ENCODE assay signal across 1 cellular context in genomic region chr16:1542533-1542932, GRCh38.
TF ChIP-seq lines count a peak whose summit lies in the region.

No MANE protein-coding gene starts in this region.

TF ChIP-seq in HepG2, 621 proteins besides CTCF, POLR2A, EP300 and RAD21:
- TF ChIP-seq SRSF4 (IDR thresholded peaks at IDR 0.05; ENCODE audit: low read depth, low read length, poor library complexity, severe bottlenecking) (no peak), SNAI1 (CRISPR knock-in tag; IDR thresholded peaks at IDR 0.05; ENCODE audit: borderline replicate concordance) (no peak), PATZ1 (CRISPR knock-in tag; IDR thresholded peaks at IDR 0.05) (no peak), RNF2 (conservative IDR thresholded peaks at IDR 0.05; ENCODE audit: low read depth) (no peak), SRSF1 (optimal IDR thresholded peaks at IDR 0.05; ENCODE audit: low read depth, low read length) (no peak), UBTF (CRISPR knock-in tag; IDR thresholded peaks at IDR 0.05) (no peak), CHCHD3 (CRISPR knock-in tag; IDR thresholded peaks at IDR 0.05) (no peak), THAP8 (CRISPR knock-in tag; IDR thresholded peaks at IDR 0.05; ENCODE audit: borderline replicate concordance) (no peak), MTF1 (CRISPR knock-in tag; IDR thresholded peaks at IDR 0.05) (no peak), MTERF4 (CRISPR knock-in tag; IDR thresholded peaks at IDR 0.05) (no peak), ZNF629 (CRISPR knock-in tag; conservative IDR thresholded peaks at IDR 0.05) (no peak), ATRX (CRISPR knock-in tag; IDR thresholded peaks at IDR 0.05; ENCODE audit: borderline replicate concordance) (no peak)
